Comparison of ENCODE assay signal across 8 cellular contexts in genomic region chr9:116686693-116687073, GRCh38. TPM values are rescaled to one million over a fixed set of nuclear protein-coding genes. Genes with fewer than 3 reads are reported as not detected.
DNase-seq lines count a peak whose midpoint lies in the region; ATAC-seq and TF ChIP-seq lines count a peak whose summit lies in the region.

No MANE protein-coding gene starts in this region.

- peaks cover 48% of the 10 kb centered on the region for H3K79me2 ChIP-seq in smooth muscle cell (ENCODE audit: low read depth)

- peak overlapping the region; percentile 88 for H3K9ac ChIP-seq in smooth muscle cell (ENCODE audit: low read depth)

- peak overlapping the region; percentile 81 for H3K27ac Mint-ChIP-seq in activated CD4-positive, alpha-beta T cell treated with anti-CD3 and anti-CD28 coated beads for 36 hours
- no peak overlapping the region for H3K27ac Mint-ChIP-seq in WTC11

- H3K27me3 Mint-ChIP-seq in activated CD4-positive, alpha-beta T cell treated with anti-CD3 and anti-CD28 coated beads for 36 hours: no peaks in the 10 kb centered on the region
- peaks cover 12% of the 10 kb centered on the region for H3K27me3 Mint-ChIP-seq in WTC11 (ENCODE audit: low read depth)

- H3K4me2 ChIP-seq in smooth muscle cell: peak overlapping the region; percentile 97

- TF ChIP-seq CTCF in WTC11 (IDR thresholded peaks at IDR 0.05): no peak
- no peak for TF ChIP-seq CTCF in smooth muscle cell (IDR thresholded peaks at IDR 0.05; ENCODE audit: borderline replicate concordance, insufficient read depth, poor library complexity, severe bottlenecking)

- H3K36me3 Mint-ChIP-seq in activated CD4-positive, alpha-beta T cell treated with anti-CD3 and anti-CD28 coated beads for 36 hours (ENCODE audit: low read depth): peaks cover 6% of the 10 kb centered on the region
- H3K36me3 Mint-ChIP-seq in WTC11: peaks cover 24% of the 10 kb centered on the region

- H3K27ac ChIP-seq in right cardiac atrium (ENCODE audit: low read length) (peak overlapping the region; percentile 25), smooth muscle cell (ENCODE audit: low read depth) (peak overlapping the region; percentile 50)

- peaks cover 9% of the 10 kb centered on the region for H3K4me1 ChIP-seq in right cardiac atrium (ENCODE audit: control insufficient read depth, insufficient read depth, low read length)
- H3K4me1 ChIP-seq in smooth muscle cell (ENCODE audit: low read depth): peaks cover 10% of the 10 kb centered on the region

- H3K4me3 ChIP-seq in right cardiac atrium (ENCODE audit: low read length) (peak overlapping the region; percentile 82), smooth muscle cell (peak overlapping the region; percentile 93)

- peak; percentile 28 for ATAC-seq in activated CD4-positive, alpha-beta T cell treated with anti-CD3 and anti-CD28 coated beads for 36 hours
- ATAC-seq in HG03039 (IDR thresholded peaks at IDR 0.05; ENCODE audit: unreplicated experiment): peak; percentile 27
- peak; percentile 13 for ATAC-seq in WTC11
- ATAC-seq in right cardiac atrium: peak; percentile 25 to 37

- no peaks in the 10 kb centered on the region for H3F3A ChIP-seq in smooth muscle cell (ENCODE audit: low read depth)

- H3K9me3 Mint-ChIP-seq in activated CD4-positive, alpha-beta T cell treated with anti-CD3 and anti-CD28 coated beads for 36 hours (ENCODE audit: low read depth): peaks cover 1% of the 10 kb centered on the region
- H3K9me3 Mint-ChIP-seq in WTC11: peaks cover 16% of the 10 kb centered on the region

- H4K20me1 ChIP-seq in smooth muscle cell (ENCODE audit: low read depth): peaks cover 41% of the 10 kb centered on the region

- POLR2A ChIA-PET in activated CD4-positive, alpha-beta T cell treated with anti-CD3 and anti-CD28 coated beads for 36 hours (lab: Charles Lee): no interaction called here
- POLR2A ChIA-PET in WTC11 (lab: Charles Lee): interaction anchor here (0.6 kb wide), 1 partner anchor 605 kb away, joined by 3 read pairs; no protein-coding TSS in a partner anchor

- peak; percentile 15 for DNase-seq in activated CD4-positive, alpha-beta T cell treated with anti-CD3 and anti-CD28 coated beads for 36 hours
- DNase-seq in activated CD4-positive, alpha-beta T cell treated with anti-CD3 and anti-CD28 coated beads for 4 hours: no peak
- peak; percentile 10 for DNase-seq in WTC11 (ENCODE audit: low spot score)
- no peak for DNase-seq in right cardiac atrium
- DNase-seq in smooth muscle cell (lab: John Stamatoyannopoulos, UW; ENCODE audit: unreplicated experiment): no peak
- DNase-seq in activated effector memory CD4-positive, alpha-beta T cell treated with Interleukin-2 at 50 U/mL for 16 hours: no peak
- no peak for DNase-seq in NCI-H446 (lab: John Stamatoyannopoulos, UW)

- H3K9me3 ChIP-seq in right cardiac atrium (ENCODE audit: control insufficient read depth, low read length) (no peaks in the 10 kb centered on the region), smooth muscle cell (replicated peaks; ENCODE audit: low read depth) (no peaks in the 10 kb centered on the region)

- WGBS in right cardiac atrium: 11% methylated on average over 7 of the region's 7 CpGs
- WGBS in smooth muscle cell (ENCODE audit: low lambda C conversion rate): 34% methylated on average over 7 of the region's 7 CpGs

- peak overlapping the region; percentile 69 for H2AFZ ChIP-seq in smooth muscle cell (ENCODE audit: low read depth)

- H3K4me3 Mint-ChIP-seq in activated CD4-positive, alpha-beta T cell treated with anti-CD3 and anti-CD28 coated beads for 36 hours: peak overlapping the region; percentile 81
- peak overlapping the region; percentile 87 for H3K4me3 Mint-ChIP-seq in WTC11

- CTCF ChIA-PET in activated CD4-positive, alpha-beta T cell treated with anti-CD3 and anti-CD28 coated beads for 36 hours (lab: Charles Lee): no interaction called here
- CTCF ChIA-PET in WTC11 (lab: Charles Lee): interaction anchor here (0.6 to 2.1 kb wide), 4 partner anchors 12 to 740 kb away, joined by 3 to 7 read pairs (median 4); no protein-coding TSS in a partner anchor

- H3K36me3 ChIP-seq in smooth muscle cell (ENCODE audit: low read depth): peaks cover 3% of the 10 kb centered on the region

- intact Hi-C loops in activated CD4-positive, alpha-beta T cell treated with anti-CD3 and anti-CD28 coated beads for 36 hours (cut with DNase I, micrococcal nuclease): loop anchor here in 1 of 2 experiments (10.0 kb wide), 1 partner anchor 1992 kb away; no protein-coding TSS in a partner anchor
- intact Hi-C loops in right cardiac atrium (cut with DNase I): no loop called here

- no peaks in the 10 kb centered on the region for H3K27me3 ChIP-seq in right cardiac atrium (ENCODE audit: control insufficient read depth, insufficient read depth)
- H3K27me3 ChIP-seq in smooth muscle cell (ENCODE audit: low read depth): no peaks in the 10 kb centered on the region

- H3K4me1 Mint-ChIP-seq in activated CD4-positive, alpha-beta T cell treated with anti-CD3 and anti-CD28 coated beads for 36 hours: peaks cover 51% of the 10 kb centered on the region
- peaks cover 30% of the 10 kb centered on the region for H3K4me1 Mint-ChIP-seq in WTC11

TF ChIP-seq in WTC11, 78 proteins besides CTCF, POLR2A, EP300 and RAD21 (continues in another document):
- TF ChIP-seq ZNF416 (CRISPR knock-in tag; IDR thresholded peaks at IDR 0.05): no peak
- no peak for TF ChIP-seq USF2 (CRISPR knock-in tag; IDR thresholded peaks at IDR 0.05)
- TF ChIP-seq NFYB (CRISPR knock-in tag; conservative IDR thresholded peaks at IDR 0.05; ENCODE audit: low read depth): no peak
- no peak for TF ChIP-seq IRF1 (CRISPR knock-in tag; IDR thresholded peaks at IDR 0.05)
- TF ChIP-seq MXD4 (CRISPR knock-in tag; IDR thresholded peaks at IDR 0.05; ENCODE audit: borderline replicate concordance): no peak
- no peak for TF ChIP-seq ZBTB43 (CRISPR knock-in tag; IDR thresholded peaks at IDR 0.05)
- TF ChIP-seq ARID4B (CRISPR knock-in tag; IDR thresholded peaks at IDR 0.05; ENCODE audit: borderline replicate concordance): 0 out of 2 replicates have a peak, but pooled peaks have one; percentile 26

RNA-seq across cellular contexts. Expression of gene TRIM32, which starts 0.4 kb away (rescaled TPM):
- 10 to 100 TPM; 10.2 to 12.4 TPM for total RNA-seq in activated CD4-positive, alpha-beta T cell treated with anti-CD3 and anti-CD28 coated beads for 36 hours
- 17.5 to 21.0 TPM (median 20.1 TPM) in 3 replicates for total RNA-seq in WTC11 (2021)
- total RNA-seq in right cardiac atrium: 10 to 100 TPM; 11.4 to 16.6 (median 16.2) TPM
- 6.8 TPM for polyA plus RNA-seq in right cardiac atrium
- total RNA-seq in smooth muscle cell: 22.7 and 27.3 TPM in 2 replicates
- polyA plus RNA-seq in smooth muscle cell: 18.2 and 21.5 TPM in 2 replicates

Comparison
In these comparisons a context has a peak if more than half of its experiments do, and no peak if none do; other contexts are left out.
1. DNase-seq: peak in activated CD4-positive, alpha-beta T cell treated with anti-CD3 and anti-CD28 coated beads for 36 hours (single experiment) and WTC11 (single experiment); none in activated CD4-positive, alpha-beta T cell treated with anti-CD3 and anti-CD28 coated beads for 4 hours (0 of 2), right cardiac atrium (0 of 3), smooth muscle cell (single experiment), activated effector memory CD4-positive, alpha-beta T cell treated with Interleukin-2 at 50 U/mL for 16 hours (single experiment) and NCI-H446 (0 of 2).
2. Peak in every context shown above with its lines, with median percentiles within 50 percentile points of each other: ATAC-seq.